ENCODE assay signal across 16 cellular contexts in the genomic region with DNA sequence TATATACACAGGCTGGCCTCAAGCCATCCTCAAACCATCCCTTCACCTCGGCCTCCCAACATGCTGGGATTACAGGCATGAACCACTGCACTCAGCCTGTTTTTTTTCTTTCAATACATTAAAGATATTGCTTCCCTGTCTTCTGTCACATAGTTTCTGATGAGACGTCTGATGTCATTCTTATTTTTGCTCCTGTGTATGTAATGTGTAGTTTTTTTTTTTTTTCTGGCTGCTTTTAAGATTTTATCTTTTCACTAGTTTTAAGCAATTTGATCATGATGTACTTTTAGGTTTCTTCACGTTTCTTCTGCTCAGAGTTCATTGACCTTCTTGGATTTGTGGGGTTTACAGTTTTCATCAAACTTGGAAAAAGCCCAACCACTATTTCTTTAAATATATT. TPM values are rescaled to one million over a fixed set of nuclear protein-coding genes. Genes with fewer than 3 reads are reported as not detected.
A peak's percentile ranks its signal among the peaks of the same experiment; 100 is the strongest.
DNase-seq lines count a peak whose midpoint lies in the region; ATAC-seq and TF ChIP-seq lines count a peak whose summit lies in the region.
"Had no signal": no experiment of that assay in that cellular context is flagged by ENCODE, and none has a peak within 500 bp of the region (broad histone marks: within the 10 kb centered on the region; RNA-seq: fewer than 3 reads in every experiment).

No MANE protein-coding gene starts in this region.

- no peaks in the 10 kb centered on the region for H3K36me3 Mint-ChIP-seq in activated CD4-positive, alpha-beta T cell treated with anti-CD3 and anti-CD28 coated beads for 36 hours (ENCODE audit: low read depth)
- no peaks in the 10 kb centered on the region for H3K36me3 Mint-ChIP-seq in mesothelial cell of epicardium
- H3K36me3 Mint-ChIP-seq: CD8-positive, alpha-beta memory T cell had no signal

- WGBS in GM23248 (ENCODE audit: low coverage in 1 of 2, low lambda C conversion rate in 2 of 2, missing lambda C conversion rate in 2 of 2), 2 experiments: 77 to 86% methylated on average over 3 of the region's 3 CpGs

- H3K27ac Mint-ChIP-seq in activated CD4-positive, alpha-beta T cell treated with anti-CD3 and anti-CD28 coated beads for 36 hours: no peak overlapping the region
- peak overlapping the region; percentile 27 for H3K27ac Mint-ChIP-seq in mesothelial cell of epicardium
- H3K27ac Mint-ChIP-seq: CD8-positive, alpha-beta memory T cell had no signal

- H3K27me3 Mint-ChIP-seq in activated CD4-positive, alpha-beta T cell treated with anti-CD3 and anti-CD28 coated beads for 36 hours: no peaks in the 10 kb centered on the region
- H3K27me3 Mint-ChIP-seq in mesothelial cell of epicardium (ENCODE audit: low read depth): no peaks in the 10 kb centered on the region

- in situ Hi-C loops in GM23248 (cut with MboI): loop anchor here (5.0 kb wide), 1 partner anchor 130 kb away; no protein-coding TSS in a partner anchor

- H3F3A ChIP-seq in GM23248 (ENCODE audit: insufficient read depth): peaks cover 28% of the 10 kb centered on the region

- no peaks in the 10 kb centered on the region for H4K20me1 ChIP-seq in GM23248 (ENCODE audit: insufficient read depth)
- H4K20me1 ChIP-seq: BLaER1 had no signal

- H3K4me1 Mint-ChIP-seq in activated CD4-positive, alpha-beta T cell treated with anti-CD3 and anti-CD28 coated beads for 36 hours: peaks cover 7% of the 10 kb centered on the region
- peaks cover 27% of the 10 kb centered on the region for H3K4me1 Mint-ChIP-seq in mesothelial cell of epicardium

- no peaks in the 10 kb centered on the region for H3K79me2 ChIP-seq in GM23248 (ENCODE audit: insufficient read depth)

- H3K4me1 ChIP-seq in ascending aorta (peaks cover 16 to 47% of the 10 kb centered on the region in 2 donors), tibial artery (peaks cover 3 to 84% (median 34%) of the 10 kb centered on the region in 4 donors), GM23248 (ENCODE audit: insufficient read depth) (peaks cover 27% of the 10 kb centered on the region)
- H3K4me1 ChIP-seq: HAP-1 had no signal

- H3K4me3 ChIP-seq in ascending aorta: no peak overlapping the region
- H3K4me3 ChIP-seq in tibial artery: no peak overlapping the region
- no peak overlapping the region for H3K4me3 ChIP-seq in MG63
- no peak overlapping the region for H3K4me3 ChIP-seq in GM23248
- H3K4me3 ChIP-seq: BLaER1, HAP-1 had no signal

- H3K9ac ChIP-seq in GM23248: no peak overlapping the region
- H3K9ac ChIP-seq: BLaER1 had no signal

- intact Hi-C loops in activated CD4-positive, alpha-beta T cell treated with anti-CD3 and anti-CD28 coated beads for 36 hours (cut with DNase I, micrococcal nuclease): no loop called here
- intact Hi-C loops in ascending aorta (cut with DNase I) (no loop called here), tibial artery (cut with DNase I; ENCODE audit: low total_unique reads) (no loop called here)

- H3K4me3 Mint-ChIP-seq in activated CD4-positive, alpha-beta T cell treated with anti-CD3 and anti-CD28 coated beads for 36 hours: no peak overlapping the region
- H3K4me3 Mint-ChIP-seq in mesothelial cell of epicardium: no peak overlapping the region
- H3K4me3 Mint-ChIP-seq: CD8-positive, alpha-beta memory T cell had no signal

- no peaks in the 10 kb centered on the region for H3K9me3 Mint-ChIP-seq in activated CD4-positive, alpha-beta T cell treated with anti-CD3 and anti-CD28 coated beads for 36 hours (ENCODE audit: low read depth)
- H3K9me3 Mint-ChIP-seq in mesothelial cell of epicardium: no peaks in the 10 kb centered on the region
- H3K9me3 Mint-ChIP-seq: CD8-positive, alpha-beta memory T cell had no signal

- H3K9me2 ChIP-seq in GM23248 (ENCODE audit: insufficient read depth): no peaks in the 10 kb centered on the region

- POLR2A ChIA-PET in activated CD4-positive, alpha-beta T cell treated with anti-CD3 and anti-CD28 coated beads for 36 hours (lab: Charles Lee): no interaction called here

- no peaks in the 10 kb centered on the region for H3K9me3 ChIP-seq in ascending aorta
- H3K9me3 ChIP-seq in tibial artery: no peaks in the 10 kb centered on the region
- no peaks in the 10 kb centered on the region for H3K9me3 ChIP-seq in MG63
- H3K9me3 ChIP-seq in GM23248 (ENCODE audit: low read depth): no peaks in the 10 kb centered on the region
- H3K9me3 ChIP-seq: BLaER1, Caco-2, HAP-1 had no signal

- CTCF ChIA-PET in activated CD4-positive, alpha-beta T cell treated with anti-CD3 and anti-CD28 coated beads for 36 hours (lab: Charles Lee): interaction anchor here (0.6 to 1.5 kb wide), 6 partner anchors 15 to 230 kb away, joined by 3 to 6 read pairs (median 3); no protein-coding TSS in a partner anchor

- no peak for DNase-seq in activated CD4-positive, alpha-beta T cell treated with anti-CD3 and anti-CD28 coated beads for 36 hours
- DNase-seq in activated CD4-positive, alpha-beta T cell treated with anti-CD3 and anti-CD28 coated beads, Interleukin-2, amount 50 U/mL, for 4 hours: no peak
- DNase-seq in ascending aorta (ENCODE audit: low spot score in 2 of 2) (no peak), mesothelial cell of epicardium (ENCODE audit: low spot score in 2 of 2, unreplicated experiment in 2 of 2) (no peak), tibial artery (no peak), MG63 (no peak), GM23248 (no peak)
- DNase-seq: 8988T; AML-193; Caco-2; CD8-positive, alpha-beta memory T cell; DND-41; GDM1; GOT3 had no signal

- no peaks in the 10 kb centered on the region for H3K36me3 ChIP-seq in ascending aorta
- H3K36me3 ChIP-seq in tibial artery: no peaks in the 10 kb centered on the region
- no peaks in the 10 kb centered on the region for H3K36me3 ChIP-seq in MG63
- H3K36me3 ChIP-seq in GM23248 (ENCODE audit: low read depth): no peaks in the 10 kb centered on the region
- H3K36me3 ChIP-seq: BLaER1, HAP-1 had no signal

- ATAC-seq in activated CD4-positive, alpha-beta T cell treated with anti-CD3 and anti-CD28 coated beads for 36 hours: peak; percentile 19

- H3K27ac ChIP-seq in ascending aorta (peak overlapping the region; percentile 42 to 75), tibial artery (peak overlapping the region; percentile 30 to 68), GM23248 (no peak overlapping the region)
- H3K27ac ChIP-seq: BLaER1 had no signal

- H3K27me3 ChIP-seq in ascending aorta: no peaks in the 10 kb centered on the region
- H3K27me3 ChIP-seq in tibial artery: no peaks in the 10 kb centered on the region
- H3K27me3 ChIP-seq in MG63: no peaks in the 10 kb centered on the region
- H3K27me3 ChIP-seq in GM23248 (replicated peaks; ENCODE audit: insufficient read depth): no peaks in the 10 kb centered on the region
- H3K27me3 ChIP-seq: BLaER1 had no signal

- no peak for TF ChIP-seq CTCF in ascending aorta (IDR thresholded peaks at IDR 0.05)
- no peak for TF ChIP-seq CTCF in mesothelial cell of epicardium (IDR thresholded peaks at IDR 0.05; ENCODE audit: unreplicated experiment)
- TF ChIP-seq CTCF in tibial artery (IDR thresholded peaks at IDR 0.05): no peak

- no peak overlapping the region for H3K4me2 ChIP-seq in GM23248 (ENCODE audit: unreplicated experiment)
- H3K4me2 ChIP-seq: BLaER1 had no signal

- H2AFZ ChIP-seq in GM23248: no peak overlapping the region

RNA-seq across cellular contexts. Expression of a gene that starts 11.3 kb away (rescaled TPM):
- 10 to 100 TPM; 55.9 to 62.2 TPM for total RNA-seq in activated CD4-positive, alpha-beta T cell treated with anti-CD3 and anti-CD28 coated beads for 36 hours
- total RNA-seq in ascending aorta: 125 TPM
- 24.9 to 26.6 TPM (median 26.3 TPM) in 3 replicates for total RNA-seq in mesothelial cell of epicardium
- total RNA-seq in MG63 (2014; rRNA removed; shearing (Covaris generic); ENCODE audit: low replicate concordance): 96.9 and 148 TPM in 2 replicates
- 44.5 and 58.0 TPM in 2 replicates for total RNA-seq in GM23248 (2014; rRNA removed; shearing (Covaris generic))
- 48.6 and 54.8 TPM in 2 replicates for polyA plus RNA-seq in GM23248 (2016; fragmentation: Nextera tagmentation; extraction: Ambion mirVana)

RNA-seq across cellular contexts. Expression of a gene that starts 41.7 kb away (rescaled TPM):
- 1 to 10 TPM in 1 of 2 experiments, under 1 TPM in 1; 0.91 to 1.1 TPM for total RNA-seq in activated CD4-positive, alpha-beta T cell treated with anti-CD3 and anti-CD28 coated beads for 36 hours
- total RNA-seq in ascending aorta (not detected), mesothelial cell of epicardium (0.64 to 0.95 TPM (median 0.72 TPM) in 3 replicates)
- 0.33 TPM in 1 of 2 replicates, not detected in the other for total RNA-seq in MG63 (2014; rRNA removed; shearing (Covaris generic); ENCODE audit: low replicate concordance)
- 0.13 and 0.76 TPM in 2 replicates for total RNA-seq in GM23248 (2014; rRNA removed; shearing (Covaris generic))
- polyA plus RNA-seq in GM23248 (2016; fragmentation: Nextera tagmentation; extraction: Ambion mirVana): 0.42 and 0.59 TPM in 2 replicates

RNA-seq across cellular contexts. Expression of a gene that starts 41.7 kb away (rescaled TPM):
- total RNA-seq in activated CD4-positive, alpha-beta T cell treated with anti-CD3 and anti-CD28 coated beads for 36 hours: 10 to 100 TPM; 53.3 to 57.4 TPM
- total RNA-seq in ascending aorta: 17.5 TPM
- total RNA-seq in mesothelial cell of epicardium: 44.8 to 50.2 TPM (median 49.5 TPM) in 3 replicates
- 81.1 and 97.9 TPM in 2 replicates for total RNA-seq in MG63 (2014; rRNA removed; shearing (Covaris generic); ENCODE audit: low replicate concordance)
- total RNA-seq in GM23248 (2014; rRNA removed; shearing (Covaris generic)): 52.1 and 55.4 TPM in 2 replicates
- polyA plus RNA-seq in GM23248 (2016; fragmentation: Nextera tagmentation; extraction: Ambion mirVana): 49.4 and 55.8 TPM in 2 replicates

RNA-seq across cellular contexts. Expression of a gene that starts 51.1 kb away (rescaled TPM):
- 10 to 100 TPM; 20.2 to 30.1 TPM for total RNA-seq in activated CD4-positive, alpha-beta T cell treated with anti-CD3 and anti-CD28 coated beads for 36 hours
- 71.4 TPM for total RNA-seq in ascending aorta
- total RNA-seq in mesothelial cell of epicardium: 42.9 to 45.6 TPM (median 44.2 TPM) in 3 replicates
- total RNA-seq in MG63 (2014; rRNA removed; shearing (Covaris generic); ENCODE audit: low replicate concordance): 14.8 and 17.0 TPM in 2 replicates
- 9.7 and 13.7 TPM in 2 replicates for total RNA-seq in GM23248 (2014; rRNA removed; shearing (Covaris generic))
- polyA plus RNA-seq in GM23248 (2016; fragmentation: Nextera tagmentation; extraction: Ambion mirVana): 18.5 and 18.7 TPM in 2 replicates
